ENCODE assay signal across 11 cellular contexts in the genomic region with DNA sequence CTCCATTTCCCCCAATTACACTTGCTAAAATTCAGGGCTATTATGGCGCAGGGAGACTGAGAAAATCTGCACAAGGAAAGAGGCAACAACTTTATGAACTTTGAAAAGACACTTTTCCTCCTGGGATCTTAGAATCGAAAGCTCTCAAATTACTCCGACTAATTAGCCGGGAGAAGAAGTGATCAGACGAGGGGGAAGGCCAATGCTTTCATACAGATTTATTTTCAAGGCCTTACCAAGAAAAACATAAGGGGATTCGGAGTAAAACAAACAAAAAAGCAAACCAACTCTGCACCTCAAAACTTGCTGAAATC. TPM values are rescaled to one million over a fixed set of nuclear protein-coding genes. Genes with fewer than 3 reads are reported as not detected.
DNase-seq lines count a peak whose midpoint lies in the region; ATAC-seq and TF ChIP-seq lines count a peak whose summit lies in the region.
"Had no signal": no experiment of that assay in that cellular context is flagged by ENCODE, and none has a peak within 500 bp of the region (broad histone marks: within the 10 kb centered on the region; RNA-seq: fewer than 3 reads in every experiment).

No MANE protein-coding gene starts in this region.

- H3K9me2 ChIP-seq in OCI-LY7 (ENCODE audit: insufficient read depth, low read length), result no peaks in the 10 kb centered on the region

- H3K9me3 ChIP-seq in T-helper 17 cell (ENCODE audit: control insufficient read depth, low read length, poor library complexity, severe bottlenecking) (no peaks in the 10 kb centered on the region), OCI-LY7 (ENCODE audit: low read length) (no peaks in the 10 kb centered on the region), heart right ventricle (no peaks in the 10 kb centered on the region)

- no peak overlapping the region for H3K27ac Mint-ChIP-seq in activated T-cell treated with anti-CD3 and anti-CD28 coated beads, Interleukin-2, amount 50 U/mL, for 24 hours
- H3K27ac Mint-ChIP-seq in T-helper 17 cell (no peak overlapping the region), glutamatergic neuron (ENCODE audit: unreplicated experiment) (peak overlapping the region; percentile 78)
- no peak overlapping the region for H3K27ac Mint-ChIP-seq in stimulated activated effector memory CD8-positive, alpha-beta T cell treated with anti-CD3 and anti-CD28 coated beads, Interleukin-12 subunit alpha, Interleukin-12 subunit beta, amount 100 ng/mL, for 72 hours

- H3K9me3 Mint-ChIP-seq in activated T-cell treated with anti-CD3 and anti-CD28 coated beads, Interleukin-2, amount 50 U/mL, for 24 hours, result no peaks in the 10 kb centered on the region
- H3K9me3 Mint-ChIP-seq in glutamatergic neuron (ENCODE audit: unreplicated experiment), result peaks cover 26% of the 10 kb centered on the region
- H3K9me3 Mint-ChIP-seq in stimulated activated effector memory CD8-positive, alpha-beta T cell treated with anti-CD3 and anti-CD28 coated beads, Interleukin-12 subunit alpha, Interleukin-12 subunit beta, amount 100 ng/mL, for 72 hours, result no peaks in the 10 kb centered on the region

- H3K27ac ChIP-seq in OCI-LY7 (ENCODE audit: low read depth, low read length, poor library complexity, severe bottlenecking) (no peak overlapping the region), heart right ventricle (no peak overlapping the region)
- H3K27ac ChIP-seq: stomach had no signal

- H3K4me3 ChIP-seq in OCI-LY7 (ENCODE audit: low read depth, low read length, poor library complexity, severe bottlenecking) (no peak overlapping the region), heart right ventricle (peak overlapping the region in 3 of 10 donors; percentile 45 to 51 (median 49))

- peak overlapping the region; percentile 46 for H3K4me3 Mint-ChIP-seq in activated T-cell treated with anti-CD3 and anti-CD28 coated beads, Interleukin-2, amount 50 U/mL, for 24 hours
- peak overlapping the region; percentile 84 for H3K4me3 Mint-ChIP-seq in T-helper 17 cell
- peak overlapping the region; percentile 90 for H3K4me3 Mint-ChIP-seq in glutamatergic neuron (ENCODE audit: unreplicated experiment)
- peak overlapping the region; percentile 68 for H3K4me3 Mint-ChIP-seq in stimulated activated effector memory CD8-positive, alpha-beta T cell treated with anti-CD3 and anti-CD28 coated beads, Interleukin-12 subunit alpha, Interleukin-12 subunit beta, amount 100 ng/mL, for 72 hours

- H3K79me2 ChIP-seq in OCI-LY7 (ENCODE audit: insufficient read depth, low read depth, low read length), result no peaks in the 10 kb centered on the region

- no peaks in the 10 kb centered on the region for H3K4me1 ChIP-seq in OCI-LY7 (ENCODE audit: insufficient read depth, low read length, poor library complexity, severe bottlenecking)
- H3K4me1 ChIP-seq in heart right ventricle, result peaks cover 21 to 72% (median 62%) of the 10 kb centered on the region in 9 donors

- WGBS in heart right ventricle, 2 donors, result 21 to 31% methylated on average over 6 of the region's 6 CpGs

- H3K4me2 ChIP-seq in OCI-LY7 (ENCODE audit: low read length), result no peak overlapping the region

- ATAC-seq in T-helper 17 cell (no peak), GM18520 (IDR thresholded peaks at IDR 0.05; ENCODE audit: unreplicated experiment) (no peak), heart right ventricle (no peak)
- ATAC-seq in stimulated activated effector memory CD8-positive, alpha-beta T cell treated with anti-CD3 and anti-CD28 coated beads, Interleukin-12 subunit alpha, Interleukin-12 subunit beta, amount 100 ng/mL, for 72 hours, result no peak

- H4K20me1 ChIP-seq in OCI-LY7 (ENCODE audit: insufficient read depth, low read length), result no peaks in the 10 kb centered on the region

- BruUV-seq in OCI-LY7 (replicated peaks; lab: Mats Ljungman, UMichigan), result no TSS peak

- intact Hi-C loops in OCI-LY7 (cut with micrococcal nuclease; ENCODE audit: unreplicated experiment) (no loop called here), heart right ventricle (cut with DNase I) (no loop called here)

- no peak for DNase-seq in activated T-cell treated with anti-CD3 and anti-CD28 coated beads, Interleukin-2, amount 50 U/mL, for 24 hours
- DNase-seq in activated T-cell treated with anti-CD3 and anti-CD28 coated beads, Interleukin-2, amount 50 U/mL, for 1 hour, result no peak
- no peak for DNase-seq in T-helper 17 cell
- no peak for DNase-seq in glutamatergic neuron
- no peak for DNase-seq in stimulated activated effector memory CD8-positive, alpha-beta T cell treated with anti-CD3 and anti-CD28 coated beads, Interleukin-12 subunit alpha, Interleukin-12 subunit beta, amount 100 ng/mL, for 72 hours (ENCODE audit: low spot score in 2 of 2)
- DNase-seq in OCI-LY7 (ENCODE audit: low spot score), result no peak
- no peak for DNase-seq in heart right ventricle
- DNase-seq: kidney glomerular epithelial cell, SHP77, stomach had no signal

- H3K27me3 ChIP-seq in heart right ventricle, result peaks cover 88 to 100% (median 99%) of the 10 kb centered on the region in 7 donors

- POLR2A ChIA-PET in OCI-LY7 (lab: Charles Lee), result no interaction called here

- TF ChIP-seq CTCF in glutamatergic neuron (IDR thresholded peaks at IDR 0.05; ENCODE audit: partially characterized antibody, unreplicated experiment) (no peak), OCI-LY7 (conservative IDR thresholded peaks at IDR 0.05; ENCODE audit: low read length) (no peak), heart right ventricle (IDR thresholded peaks at IDR 0.05) (no peak)

- peaks cover 53% of the 10 kb centered on the region for H3K4me1 Mint-ChIP-seq in activated T-cell treated with anti-CD3 and anti-CD28 coated beads, Interleukin-2, amount 50 U/mL, for 24 hours (ENCODE audit: low read depth)
- peaks cover 27% of the 10 kb centered on the region for H3K4me1 Mint-ChIP-seq in T-helper 17 cell
- peaks cover 37% of the 10 kb centered on the region for H3K4me1 Mint-ChIP-seq in glutamatergic neuron (ENCODE audit: low read depth, unreplicated experiment)
- H3K4me1 Mint-ChIP-seq in stimulated activated effector memory CD8-positive, alpha-beta T cell treated with anti-CD3 and anti-CD28 coated beads, Interleukin-12 subunit alpha, Interleukin-12 subunit beta, amount 100 ng/mL, for 72 hours, result peaks cover 49% of the 10 kb centered on the region

- H3K36me3 Mint-ChIP-seq in activated T-cell treated with anti-CD3 and anti-CD28 coated beads, Interleukin-2, amount 50 U/mL, for 24 hours (ENCODE audit: low read depth), result no peaks in the 10 kb centered on the region
- peaks cover 12% of the 10 kb centered on the region for H3K36me3 Mint-ChIP-seq in T-helper 17 cell (ENCODE audit: low read depth)
- H3K36me3 Mint-ChIP-seq in glutamatergic neuron (ENCODE audit: unreplicated experiment), result peaks cover 8% of the 10 kb centered on the region
- H3K36me3 Mint-ChIP-seq in stimulated activated effector memory CD8-positive, alpha-beta T cell treated with anti-CD3 and anti-CD28 coated beads, Interleukin-12 subunit alpha, Interleukin-12 subunit beta, amount 100 ng/mL, for 72 hours, result no peaks in the 10 kb centered on the region

- no peak overlapping the region for H2AFZ ChIP-seq in OCI-LY7 (ENCODE audit: low read length)

- H3K36me3 ChIP-seq in OCI-LY7 (ENCODE audit: insufficient read depth, low read length), result no peaks in the 10 kb centered on the region
- H3K36me3 ChIP-seq in heart right ventricle, result no peaks in the 10 kb centered on the region
- H3K36me3 ChIP-seq: stomach had no signal

- peaks cover 86% of the 10 kb centered on the region for H3K27me3 Mint-ChIP-seq in activated T-cell treated with anti-CD3 and anti-CD28 coated beads, Interleukin-2, amount 50 U/mL, for 24 hours
- H3K27me3 Mint-ChIP-seq in T-helper 17 cell (peaks cover 69% of the 10 kb centered on the region), glutamatergic neuron (ENCODE audit: unreplicated experiment) (peaks cover 49% of the 10 kb centered on the region)

- CTCF ChIA-PET in OCI-LY7 (lab: Charles Lee; ENCODE audit: unreplicated experiment), result no interaction called here

RNA-seq across cellular contexts. Expression of a gene that starts 1.6 kb away (rescaled TPM):
- not detected for total RNA-seq in T-helper 17 cell
- 30.7 TPM for total RNA-seq in glutamatergic neuron (ENCODE audit: unreplicated experiment)
- total RNA-seq in OCI-LY7 (2014; rRNA removed; shearing (Covaris generic)), result not detected in 2 replicates
- total RNA-seq in OCI-LY7 (2022), result not detected in 2 replicates
- total RNA-seq in heart right ventricle, result not detected
- under 1 TPM in 1 of 2 donors, not detected in 1; 0.01 TPM for polyA plus RNA-seq in heart right ventricle

Comparison
In these comparisons a context has a peak if more than half of its experiments do, and no peak if none do; other contexts are left out.
1. RNA of a gene that starts 1.6 kb away (total RNA-seq): 30.7 TPM in glutamatergic neuron (single experiment); not detected in T-helper 17 cell, not detected in OCI-LY7 and not detected in heart right ventricle; every median in the first group is over 10 times any median in the second.
2. Peak in every context shown above with its lines, with median percentiles within 50 percentile points of each other: H3K4me3 Mint-ChIP-seq.